ENCODE assay signal across 32 cellular contexts in the genomic region with DNA sequence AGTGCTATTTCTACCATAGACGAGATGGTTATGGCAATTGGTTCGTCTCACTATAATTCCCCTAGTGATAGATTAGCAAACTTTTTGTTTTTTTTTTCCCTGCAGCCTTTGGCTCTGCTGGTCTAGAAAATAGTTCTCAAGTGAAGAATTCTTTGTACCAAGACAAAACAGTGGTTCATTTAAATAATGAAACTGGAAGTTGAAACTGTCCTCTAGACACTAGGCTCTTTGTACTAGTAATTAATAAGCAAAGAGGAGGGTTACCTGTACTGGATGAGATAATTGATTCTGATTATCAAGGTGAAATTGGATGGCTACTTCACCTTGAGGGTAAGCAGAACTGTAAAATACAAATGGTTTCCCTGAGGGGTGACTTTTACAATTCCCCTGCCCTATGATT.
"Had no signal": no experiment of that assay in that cellular context is flagged by ENCODE, and none has a peak within 500 bp of the region (broad histone marks: within the 10 kb centered on the region; RNA-seq: fewer than 3 reads in every experiment).

No MANE protein-coding gene starts in this region.

- H3K36me3 ChIP-seq: adrenal gland, breast epithelium had no signal

- H3K4me1 ChIP-seq: adrenal gland, body of pancreas, breast epithelium had no signal

- H3K4me3 ChIP-seq: adrenal gland, body of pancreas, breast epithelium, coronary artery had no signal

- H3K9me3 ChIP-seq: adrenal gland, body of pancreas, breast epithelium had no signal

- H3K27ac ChIP-seq: adrenal gland, body of pancreas, breast epithelium, coronary artery, VCaP had no signal

- FAIRE-seq: astrocyte had no signal

- ATAC-seq: activated naive CD4-positive, alpha-beta T cell treated with anti-CD3 and anti-CD28 coated beads, Interleukin-2, amount 50 U/mL, for 72 hours; activated T-cell treated with anti-CD3 and anti-CD28 coated beads, Interleukin-2, amount 50 U/mL, for 4 hours; body of pancreas had no signal

- H3K27me3 ChIP-seq: adrenal gland, body of pancreas, breast epithelium had no signal

- DNase-seq: activated B cell treated with CpG ODN at 0.5 μM for 24 hours; activated CD4-positive, alpha-beta memory T cell treated with anti-CD3 and anti-CD28 coated beads for 36 hours; activated CD4-positive, alpha-beta T cell treated with anti-CD3 and anti-CD28 coated beads for 4 hours; activated CD4-positive, alpha-beta T cell treated with anti-CD3 and anti-CD28 coated beads, Interleukin-2, amount 50 U/mL, for 1 hour; activated CD4-positive, CD25-positive, alpha-beta regulatory T cell treated with anti-CD3 and anti-CD28 coated beads, Interleukin-2, amount 50 U/mL, for 72 hours; activated CD8-positive, alpha-beta memory T cell treated with anti-CD3 and anti-CD28 coated beads, Interleukin-2, amount 50 U/mL, for 4 hours; activated gamma-delta T cell treated with Interleukin-2 at 50 U/mL for 16 hours; activated naive CD4-positive, alpha-beta T cell treated with anti-CD3 and anti-CD28 coated beads for 36 hours; activated T-cell treated with anti-CD3 and anti-CD28 coated beads for 4 hours; activated T-cell treated with anti-CD3 and anti-CD28 coated beads, Interleukin-2, amount 50 U/mL, for 4 hours; adrenal gland; body of pancreas; NCI-H1105; NCI-H1417 treated with DMSO at 0.1 percent for 48 hours; NCI-H187 treated with DMSO at 0.1 percent for 48 hours; NCI-H2081; NCI-H2171 treated with DMSO at 0.1 percent for 48 hours; NCI-H226; NCI-H446 treated with DMSO at 0.1 percent for 48 hours; NCI-H526; NCI-H748 treated with DMSO at 0.1 percent for 48 hours; OCI-M1; Right ventricle myocardium superior; SW 1271; T-helper 1 cell; T-helper 2 cell; T-helper 9 cell had no signal
